Comparison of ENCODE assay signal across 16 cellular contexts in genomic region chr2:99404800-99405669, GRCh38.
DNase-seq lines count a peak whose midpoint lies in the region; ATAC-seq, FAIRE-seq and TF ChIP-seq lines count a peak whose summit lies in the region.
"Had no signal": no experiment of that assay in that cellular context is flagged by ENCODE, and none has a peak within 500 bp of the region (broad histone marks: within the 10 kb centered on the region; RNA-seq: fewer than 3 reads in every experiment).

No MANE protein-coding gene starts in this region.

- H3K9me3 ChIP-seq in Caco-2 (no peaks in the 10 kb centered on the region), RWPE2 (ENCODE audit: severe bottlenecking) (no peaks in the 10 kb centered on the region), esophagus squamous epithelium (no peaks in the 10 kb centered on the region), pancreas (no peaks in the 10 kb centered on the region)
- H3K9me3 ChIP-seq: sigmoid colon had no signal

- H3K27ac ChIP-seq in RWPE2 (ENCODE audit: poor library complexity, severe bottlenecking) (no peak overlapping the region), esophagus squamous epithelium (peak overlapping the region; percentile 2 to 43 (median 12)), pancreas (no peak overlapping the region)
- H3K27ac ChIP-seq: sigmoid colon had no signal

- no peak for FAIRE-seq in pancreas (lab: Jason Lieb, UNC)
- FAIRE-seq: urothelium cell line had no signal

- no peaks in the 10 kb centered on the region for H3K27me3 Mint-ChIP-seq in Caco-2 (ENCODE audit: insufficient read depth, unreplicated experiment)
- peaks cover 0 to 1% (median 0%) of the 10 kb centered on the region in 3 donors for H3K27me3 Mint-ChIP-seq in CD14-positive monocyte (ENCODE audit: low read depth in 3 of 3)
- H3K27me3 Mint-ChIP-seq: dendritic cell treated with granulocyte-macrophage colony-stimulating factor and Interleukin-4, amounts not matched to agents 40 ng/mL and 50 ng/mL, for 4 days had no signal

- H3K36me3 ChIP-seq in Caco-2 (ENCODE audit: control insufficient read depth, insufficient read depth, low read length), result peaks cover 6% of the 10 kb centered on the region
- peaks cover 98% of the 10 kb centered on the region for H3K36me3 ChIP-seq in RWPE2 (ENCODE audit: low read depth)
- peaks cover 3 to 99% (median 40%) of the 10 kb centered on the region in 3 donors for H3K36me3 ChIP-seq in esophagus squamous epithelium
- H3K36me3 ChIP-seq in pancreas, result peaks cover 0 to 33% (median 18%) of the 10 kb centered on the region in 3 donors

- intact Hi-C loops in Caco-2 (cut with micrococcal nuclease; ENCODE audit: unreplicated experiment), result loop anchor here (10.0 kb wide), 1 partner anchor 320 kb away; no protein-coding TSS in a partner anchor
- intact Hi-C loops in esophagus squamous epithelium (cut with DNase I), result no loop called here
- intact Hi-C loops in pancreas (cut with DNase I), result no loop called here
- intact Hi-C loops in CD14-positive monocyte (cut with micrococcal nuclease), result no loop called here

- peaks cover 10% of the 10 kb centered on the region; the same call in 1 of the 2 replicates for H3K4me1 ChIP-seq in Caco-2
- no peaks in the 10 kb centered on the region for H3K4me1 ChIP-seq in RWPE2 (ENCODE audit: insufficient read depth, poor library complexity, severe bottlenecking)
- peaks cover 0 to 20% (median 0%) of the 10 kb centered on the region in 3 donors for H3K4me1 ChIP-seq in esophagus squamous epithelium
- no peaks in the 10 kb centered on the region for H3K4me1 ChIP-seq in pancreas

- DNase-seq in Caco-2 (no peak), RWPE2 (ENCODE audit: low spot score) (no peak), esophagus squamous epithelium (lab: John Stamatoyannopoulos, UW) (no peak), pancreas (no peak), NCI-H146 treated with DMSO at 0.1 percent for 48 hours (lab: John Stamatoyannopoulos, UW; ENCODE audit: unreplicated experiment) (no peak), CD14-positive monocyte (ENCODE audit: low spot score) (no peak)
- DNase-seq in stimulated activated CD4-positive, alpha-beta T cell treated with anti-CD3 and anti-CD28 coated beads, Interleukin-12 subunit alpha, Interleukin-12 subunit beta, amount 100 ng/mL, for 4 hours, result no peak
- DNase-seq: activated CD4-positive, alpha-beta T cell treated with anti-CD3 and anti-CD28 coated beads for 4 hours; mammary epithelial cell; NCI-H82; SHP77; sigmoid colon had no signal

- H3K27me3 ChIP-seq in Caco-2 (replicated peaks; ENCODE audit: control insufficient read depth, insufficient read depth, low read length), result no peaks in the 10 kb centered on the region
- H3K27me3 ChIP-seq in RWPE2 (ENCODE audit: insufficient read depth, poor library complexity, severe bottlenecking), result no peaks in the 10 kb centered on the region
- H3K27me3 ChIP-seq in esophagus squamous epithelium, result no peaks in the 10 kb centered on the region
- H3K27me3 ChIP-seq in pancreas, result no peaks in the 10 kb centered on the region
- H3K27me3 ChIP-seq: sigmoid colon had no signal

- ATAC-seq in RWPE2 (ENCODE audit: low read depth), result peak; percentile 14; the same call in 1 of the 3 replicates
- peak in 3 of 4 donors; percentile 12 to 36 (median 23) for ATAC-seq in pancreas
- ATAC-seq in HG03432 (IDR thresholded peaks at IDR 0.05; ENCODE audit: unreplicated experiment), result no peak

- TF ChIP-seq CTCF in Caco-2 (IDR thresholded peaks at IDR 0.05; ENCODE audit: insufficient read depth in 1 of 2, low read depth in 1 of 2, low read length in 1 of 2, severe bottlenecking in 1 of 2, unreplicated experiment in 1 of 2) (no peak), RWPE2 (IDR thresholded peaks at IDR 0.05; ENCODE audit: poor library complexity, severe bottlenecking) (no peak), esophagus squamous epithelium (IDR thresholded peaks at IDR 0.05) (no peak), pancreas (IDR thresholded peaks at IDR 0.05) (no peak), CD14-positive monocyte (IDR thresholded peaks at IDR 0.05) (no peak)

- no peak for TF ChIP-seq POLR2A in esophagus squamous epithelium (IDR thresholded peaks at IDR 0.05)

- peaks cover 16% of the 10 kb centered on the region for H3K4me1 Mint-ChIP-seq in Caco-2 (ENCODE audit: low read depth, unreplicated experiment)
- no peaks in the 10 kb centered on the region for H3K4me1 Mint-ChIP-seq in CD14-positive monocyte

- H3K9me3 Mint-ChIP-seq in Caco-2 (ENCODE audit: unreplicated experiment), result no peaks in the 10 kb centered on the region
- no peaks in the 10 kb centered on the region for H3K9me3 Mint-ChIP-seq in CD14-positive monocyte
- H3K9me3 Mint-ChIP-seq: dendritic cell treated with granulocyte-macrophage colony-stimulating factor and Interleukin-4, amounts not matched to agents 40 ng/mL and 50 ng/mL, for 4 days; neural crest cell had no signal

- H3K36me3 Mint-ChIP-seq in Caco-2 (ENCODE audit: insufficient read depth, unreplicated experiment) (peaks cover 81% of the 10 kb centered on the region), CD14-positive monocyte (peaks cover 66 to 82% of the 10 kb centered on the region in 2 donors)

- H3K27ac Mint-ChIP-seq in Caco-2 (ENCODE audit: unreplicated experiment), result peak overlapping the region; percentile 59
- H3K27ac Mint-ChIP-seq in CD14-positive monocyte, result peak overlapping the region in 1 of 7 donors; percentile 40
- H3K27ac Mint-ChIP-seq: dendritic cell treated with granulocyte-macrophage colony-stimulating factor and Interleukin-4, amounts not matched to agents 40 ng/mL and 50 ng/mL, for 4 days had no signal

- POLR2A ChIA-PET in Caco-2 (lab: Charles Lee), result no interaction called here

- no peak overlapping the region for H3K4me3 ChIP-seq in Caco-2 (ENCODE audit: low read depth, low read length)
- no peak overlapping the region for H3K4me3 ChIP-seq in RWPE2 (ENCODE audit: severe bottlenecking)
- no peak overlapping the region for H3K4me3 ChIP-seq in esophagus squamous epithelium
- no peak overlapping the region for H3K4me3 ChIP-seq in pancreas
- H3K4me3 ChIP-seq: sigmoid colon had no signal

- CTCF ChIA-PET in Caco-2 (lab: Charles Lee), result no interaction called here

- BruUV-seq in Caco-2 (replicated peaks; lab: Mats Ljungman, UMichigan), result no TSS peak

- WGBS in esophagus squamous epithelium, 2 donors, result 78 to 81% methylated on average over 5 of the region's 5 CpGs
- WGBS in pancreas, 2 donors, result 54 to 63% methylated on average over 5 of the region's 5 CpGs

- H3K4me3 Mint-ChIP-seq in Caco-2 (ENCODE audit: unreplicated experiment), result no peak overlapping the region
- no peak overlapping the region for H3K4me3 Mint-ChIP-seq in CD14-positive monocyte
- H3K4me3 Mint-ChIP-seq: dendritic cell treated with granulocyte-macrophage colony-stimulating factor and Interleukin-4, amounts not matched to agents 40 ng/mL and 50 ng/mL, for 4 days; neural crest cell had no signal

Comparison
In these comparisons a context has a peak if more than half of its experiments do, and no peak if none do; other contexts are left out.
1. H3K27ac ChIP-seq: peak in esophagus squamous epithelium (4 of 4); none in RWPE2 (single experiment) and pancreas (0 of 4).